Comparison of ENCODE assay signal across 26 cellular contexts in the genomic region with DNA sequence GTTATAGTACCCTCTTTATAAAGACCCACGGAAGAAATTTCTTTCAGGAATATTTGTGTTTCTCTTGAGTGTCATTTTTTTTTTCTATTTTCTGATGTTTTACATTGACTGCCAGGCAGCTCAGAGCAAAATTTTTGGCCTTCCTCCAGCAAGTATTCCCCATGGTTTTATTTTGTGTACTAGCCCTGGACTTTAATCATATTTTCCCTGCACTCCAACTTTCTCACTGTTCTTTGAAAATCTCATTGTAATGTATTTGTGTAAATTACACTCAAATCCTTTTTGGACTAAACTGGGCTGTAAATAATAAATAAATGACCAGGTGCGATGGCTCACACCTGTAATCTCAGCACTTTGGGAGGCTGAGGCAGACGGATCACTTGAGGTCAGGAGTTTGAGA. TPM values are rescaled to one million over a fixed set of nuclear protein-coding genes. Genes with fewer than 3 reads are reported as not detected.
"Had no signal": no experiment of that assay in that cellular context is flagged by ENCODE, and none has a peak within 500 bp of the region (broad histone marks: within the 10 kb centered on the region; RNA-seq: fewer than 3 reads in every experiment).

No MANE protein-coding gene starts in this region.

- H3K27ac Mint-ChIP-seq: activated B cell treated with CpG ODN at 0.5 μM for 24 hours; activated CD4-positive, alpha-beta T cell treated with anti-CD3 and anti-CD28 coated beads for 36 hours; activated naive CD8-positive, alpha-beta T cell treated with anti-CD3 and anti-CD28 coated beads for 36 hours; activated T-helper 2 cell treated with anti-CD3 and anti-CD28 coated beads, Interferon-gamma antibody, Interleukin-2, Interleukin-4, amounts not matched to agents 10 μg/mL and 5 μg/mL and 100 μg/mL, durations not matched to agents 14 hours and 24 hours and 36 hours; immature natural killer cell; naive thymus-derived CD8-positive, alpha-beta T cell; neural progenitor cell; stimulated activated memory B cell treated with anti-CD40 and anti-IgM and Interleukin-4, amounts not matched to agents 10 μg/mL and 1 μg/mL and 100 μg/mL, for 72 hours; T-helper 1 cell treated with Interleukin-12 subunit alpha and Interleukin-12 subunit beta and Interleukin-4 antibody, amounts not matched to agents 30 μg/mL and 1 μg/mL, for 36 hours; type B pancreatic cell had no signal

- H3K4me1 Mint-ChIP-seq: activated CD4-positive, alpha-beta T cell treated with anti-CD3 and anti-CD28 coated beads for 36 hours; activated naive CD8-positive, alpha-beta T cell treated with anti-CD3 and anti-CD28 coated beads for 36 hours; central memory CD8-positive, alpha-beta T cell; immature natural killer cell; naive thymus-derived CD8-positive, alpha-beta T cell; neural progenitor cell had no signal

- H3K9me3 Mint-ChIP-seq: activated B cell treated with CpG ODN at 0.5 μM for 24 hours; activated naive CD8-positive, alpha-beta T cell treated with anti-CD3 and anti-CD28 coated beads for 36 hours; activated T-cell treated with anti-CD3 and anti-CD28 coated beads, Interleukin-2, amount 50 U/mL, for 4 hours; activated T-helper 2 cell treated with anti-CD3 and anti-CD28 coated beads, Interferon-gamma antibody, Interleukin-2, Interleukin-4, amounts not matched to agents 10 μg/mL and 5 μg/mL and 100 μg/mL, durations not matched to agents 14 hours and 24 hours and 36 hours; central memory CD8-positive, alpha-beta T cell; immature natural killer cell; naive thymus-derived CD8-positive, alpha-beta T cell; neural progenitor cell; T-helper 1 cell treated with Interleukin-12 subunit alpha and Interleukin-12 subunit beta and Interleukin-4 antibody, amounts not matched to agents 30 μg/mL and 1 μg/mL, for 36 hours; type B pancreatic cell had no signal

- H3K36me3 ChIP-seq: esophagus squamous epithelium, left lung, neural progenitor cell, sigmoid colon, stomach had no signal

- H3K9me3 ChIP-seq: esophagus squamous epithelium, left lung, sigmoid colon, stomach had no signal

- H3K4me2 ChIP-seq: hepatocyte, neural progenitor cell, smooth muscle cell had no signal

- H3K4me3 Mint-ChIP-seq: activated B cell treated with CpG ODN at 0.5 μM for 24 hours; activated CD4-positive, alpha-beta T cell treated with anti-CD3 and anti-CD28 coated beads for 36 hours; activated naive CD8-positive, alpha-beta T cell treated with anti-CD3 and anti-CD28 coated beads for 36 hours; activated T-cell treated with anti-CD3 and anti-CD28 coated beads, Interleukin-2, amount 50 U/mL, for 4 hours; central memory CD8-positive, alpha-beta T cell; immature natural killer cell; naive thymus-derived CD8-positive, alpha-beta T cell; neural progenitor cell; stimulated activated memory B cell treated with anti-CD40 and anti-IgM and Interleukin-4, amounts not matched to agents 10 μg/mL and 1 μg/mL and 100 μg/mL, for 72 hours; T-helper 1 cell treated with Interleukin-12 subunit alpha and Interleukin-12 subunit beta and Interleukin-4 antibody, amounts not matched to agents 30 μg/mL and 1 μg/mL, for 36 hours; type B pancreatic cell had no signal

- H3K4me1 ChIP-seq: esophagus squamous epithelium, left lung, neural progenitor cell, sigmoid colon, stomach had no signal

- DNase-seq: activated B cell treated with CpG ODN at 0.5 μM for 24 hours; activated CD4-positive, alpha-beta T cell treated with anti-CD3 and anti-CD28 coated beads for 36 hours; activated CD4-positive, alpha-beta T cell treated with anti-CD3 and anti-CD28 coated beads, Interleukin-2, amount 50 U/mL, for 48 hours; activated CD8-positive, alpha-beta memory T cell treated with anti-CD3 and anti-CD28 coated beads, Interleukin-2, amount 50 U/mL, for 48 hours; activated naive CD4-positive, alpha-beta T cell treated with Interleukin-2 at 50 U/mL for 16 hours; activated naive CD8-positive, alpha-beta T cell treated with anti-CD3 and anti-CD28 coated beads for 36 hours; activated T-cell treated with anti-CD3 and anti-CD28 coated beads, Interleukin-2, amount 50 U/mL, for 4 hours; esophagus squamous epithelium; foreskin melanocyte; immature natural killer cell; left lung; naive thymus-derived CD8-positive, alpha-beta T cell; retina; sigmoid colon; stimulated activated CD4-positive, alpha-beta T cell treated with anti-CD3 and anti-CD28 coated beads, Interleukin-15, amount 100 ng/mL, for 24 hours; stomach; T1000 had no signal

- H2AFZ ChIP-seq: hepatocyte, neural progenitor cell had no signal

- H3K36me3 Mint-ChIP-seq: activated naive CD8-positive, alpha-beta T cell treated with anti-CD3 and anti-CD28 coated beads for 36 hours; immature natural killer cell; neural progenitor cell; stimulated activated memory B cell treated with anti-CD40 and anti-IgM and Interleukin-4, amounts not matched to agents 10 μg/mL and 1 μg/mL and 100 μg/mL, for 72 hours; type B pancreatic cell had no signal

- H3K4me3 ChIP-seq: coronary artery, esophagus squamous epithelium, hepatocyte, left lung, neural progenitor cell, sigmoid colon, smooth muscle cell, stomach had no signal

- H3K27me3 Mint-ChIP-seq: central memory CD8-positive, alpha-beta T cell; stimulated activated memory B cell treated with anti-CD40 and anti-IgM and Interleukin-4, amounts not matched to agents 10 μg/mL and 1 μg/mL and 100 μg/mL, for 72 hours had no signal

- H3K27ac ChIP-seq: coronary artery, esophagus squamous epithelium, hepatocyte, left lung, neural progenitor cell, sigmoid colon, stomach had no signal

- H3K27me3 ChIP-seq: esophagus squamous epithelium, hepatocyte, left lung, neural progenitor cell, sigmoid colon, stomach had no signal

- H3K79me2 ChIP-seq: hepatocyte had no signal

RNA-seq across cellular contexts. Expression of a gene that starts 46.5 kb away (rescaled TPM):
- total RNA-seq: activated B cell treated with CpG ODN at 0.5 μM for 24 hours; activated T-helper 2 cell treated with anti-CD3 and anti-CD28 coated beads, Interferon-gamma antibody, Interleukin-2, Interleukin-4, amounts not matched to agents 10 μg/mL and 5 μg/mL and 100 μg/mL, durations not matched to agents 14 hours and 24 hours and 36 hours; naive thymus-derived CD8-positive, alpha-beta T cell; sigmoid colon had no signal
